In genomic region chr10:94402204-94403033, GRCh38 we compare ENCODE assay signal across 8 cellular contexts. TPM values are rescaled to one million over a fixed set of nuclear protein-coding genes. Genes with fewer than 3 reads are reported as not detected.
DNase-seq lines count a peak whose midpoint lies in the region; ATAC-seq and TF ChIP-seq lines count a peak whose summit lies in the region.

Gene TBC1D12, plus strand, starts transcription at chr10:94402541. Its CDS starts 73 bp downstream, at chr10:94402614.

- H3K9me3 ChIP-seq in HCT116 (ENCODE audit: control insufficient read depth in 1 of 2, insufficient read depth in 1 of 2, low read depth in 1 of 2, low read length in 2 of 2), result no peaks in the 10 kb centered on the region
- no peaks in the 10 kb centered on the region for H3K9me3 ChIP-seq in MM.1S (replicated peaks; ENCODE audit: insufficient read depth, low read length)

- BruUV-seq in HCT116 (replicated peaks; lab: Mats Ljungman, UMichigan), result no TSS peak

- in situ Hi-C loops in astrocyte of the spinal cord (cut with HindIII; ENCODE audit: low sequenced_read_pairs), result no loop called here

- H3K36me3 Mint-ChIP-seq in progenitor cell of endocrine pancreas (ENCODE audit: insufficient read depth), result no peaks in the 10 kb centered on the region

- peaks cover 11% of the 10 kb centered on the region for H3F3A ChIP-seq in MM.1S (ENCODE audit: insufficient read depth, low read length)

- peak; percentile 85 for ATAC-seq in HCT116

- no peaks in the 10 kb centered on the region for H4K20me1 ChIP-seq in HCT116 (ENCODE audit: insufficient read depth)
- no peaks in the 10 kb centered on the region for H4K20me1 ChIP-seq in MM.1S (ENCODE audit: insufficient read depth, low read length)

- H2AFZ ChIP-seq in HCT116 (ENCODE audit: low read depth, low read length, poor library complexity, severe bottlenecking) (peak within 1 kb of the TSS; percentile 100), MM.1S (ENCODE audit: low read length) (peak within 1 kb of the TSS; percentile 82)

- H3K9ac ChIP-seq in HCT116 (ENCODE audit: low read length) (peak within 1 kb of the TSS; percentile 80), MM.1S (ENCODE audit: low read length) (peak within 1 kb of the TSS; percentile 82)

- H3K36me3 ChIP-seq in HCT116 (ENCODE audit: control insufficient read depth in 1 of 2, insufficient read depth in 2 of 2, low read length in 2 of 2), result no peaks in the 10 kb centered on the region
- no peaks in the 10 kb centered on the region for H3K36me3 ChIP-seq in MM.1S (replicated peaks; ENCODE audit: insufficient read depth, low read length)

- no peak for TF ChIP-seq CTCF in GM12865 (IDR thresholded peaks at IDR 0.05; ENCODE audit: insufficient read depth, low read depth, low read length, missing control alignments)
- TF ChIP-seq CTCF in HCT116 (IDR thresholded peaks at IDR 0.05 in 2 of 3, conservative IDR thresholded peaks at IDR 0.05 in 1 of 3; ENCODE audit: borderline replicate concordance in 1 of 3, insufficient read depth in 1 of 3, low read depth in 2 of 3, low read length in 2 of 3), result no peak
- TF ChIP-seq CTCF in MM.1S (IDR thresholded peaks at IDR 0.05; ENCODE audit: low read length), result no peak
- TF ChIP-seq CTCF in astrocyte of the spinal cord (IDR thresholded peaks at IDR 0.05; ENCODE audit: low read depth, low read length), result no peak
- no peak for TF ChIP-seq CTCF in progenitor cell of endocrine pancreas (IDR thresholded peaks at IDR 0.05; ENCODE audit: unreplicated experiment)

- H3K4me3 Mint-ChIP-seq in progenitor cell of endocrine pancreas (ENCODE audit: low read depth), result peak within 1 kb of the TSS; percentile 91

- no peaks in the 10 kb centered on the region for H3K27me3 Mint-ChIP-seq in progenitor cell of endocrine pancreas

- peak within 1 kb of the TSS; percentile 76 for H3K4me3 ChIP-seq in GM12865 (ENCODE audit: low read depth, low read length)
- H3K4me3 ChIP-seq in HCT116 (replicated peaks in 1 of 2; ENCODE audit: low read depth in 1 of 2, low read length in 2 of 2), result peak within 1 kb of the TSS; percentile 63 to 70
- peak within 1 kb of the TSS; percentile 70 for H3K4me3 ChIP-seq in MM.1S (ENCODE audit: low read length)
- H3K4me3 ChIP-seq in astrocyte of the spinal cord (ENCODE audit: low read depth, low read length), result peak within 1 kb of the TSS; percentile 83

- no peak for TF ChIP-seq RAD21 in HCT116 (IDR thresholded peaks at IDR 0.05; ENCODE audit: low read depth)

- intact Hi-C loops in HCT116 (cut with micrococcal nuclease), result loop anchor here (1.0 kb wide), 1 partner anchor 39 kb away; no protein-coding TSS in a partner anchor

- H3K4me1 Mint-ChIP-seq in progenitor cell of endocrine pancreas (ENCODE audit: low read depth), result peaks cover 3% of the 10 kb centered on the region

- no peaks in the 10 kb centered on the region for H3K27me3 ChIP-seq in HCT116 (ENCODE audit: insufficient read depth, low read length)
- no peaks in the 10 kb centered on the region for H3K27me3 ChIP-seq in MM.1S (replicated peaks; ENCODE audit: insufficient read depth, low read length)

- H3K27ac Mint-ChIP-seq in progenitor cell of endocrine pancreas, result peak within 1 kb of the TSS; percentile 11

- CTCF ChIA-PET in HCT116 (lab: Charles Lee), result interaction anchor here (0.6 to 0.7 kb wide), 3 partner anchors 17 to 435 kb away, joined by 3 read pairs; no protein-coding TSS in a partner anchor

- no peaks in the 10 kb centered on the region for H3K9me3 Mint-ChIP-seq in progenitor cell of endocrine pancreas (ENCODE audit: low read depth)

- DNase-seq in GM12865 (ENCODE audit: low read depth), result peak; percentile 98
- DNase-seq in HCT116 (ENCODE audit: low read depth, low spot score), result peak; percentile 97
- DNase-seq in MM.1S, result peak; percentile 98
- DNase-seq in SHP77 (lab: John Stamatoyannopoulos, UW), result peak; percentile 95 to 96
- DNase-seq in astrocyte of the spinal cord (ENCODE audit: low read depth, low spot score), result peak; percentile 97
- peak; percentile 94 for DNase-seq in hepatic stellate cell (ENCODE audit: low spot score)
- DNase-seq in progenitor cell of endocrine pancreas (ENCODE audit: low spot score, unreplicated experiment), result peak; percentile 79
- no peak for DNase-seq in GF-D8 (lab: John Stamatoyannopoulos, UW)

- H3K79me2 ChIP-seq in HCT116 (ENCODE audit: insufficient read depth, low read length) (peaks cover 42% of the 10 kb centered on the region), MM.1S (ENCODE audit: low read length) (peaks cover 44% of the 10 kb centered on the region)

- TF ChIP-seq POLR2A in HCT116 (IDR thresholded peaks at IDR 0.05; ENCODE audit: borderline replicate concordance, extremely low read depth, insufficient read depth, insufficient read length), result peak; percentile 74

- H3K4me1 ChIP-seq in HCT116 (ENCODE audit: control insufficient read depth in 1 of 2, insufficient read depth in 2 of 2, low read length in 2 of 2) (peaks cover 9 to 23% of the 10 kb centered on the region in 2 experiments), MM.1S (ENCODE audit: low read length) (0 out of 2 replicates have a peak, but pooled peaks cover 4% of the 10 kb centered on the region)

- H3K27ac ChIP-seq in HCT116 (ENCODE audit: low read depth, low read length) (peak within 1 kb of the TSS; percentile 80), MM.1S (ENCODE audit: low read length) (peak within 1 kb of the TSS; percentile 79)

- H3K4me2 ChIP-seq in HCT116 (ENCODE audit: low read length) (peak within 1 kb of the TSS; percentile 80), MM.1S (ENCODE audit: low read depth, low read length) (peak within 1 kb of the TSS; percentile 82)

- RAD21 ChIA-PET in HCT116 (lab: Charles Lee; ENCODE audit: low non-redundant PET in 1 of 2, low total read pairs in 2 of 2, uncharacterized antibody in 2 of 2, unreplicated experiment in 2 of 2), result no interaction called here

- H3K9me2 ChIP-seq in HCT116 (ENCODE audit: insufficient read depth) (no peaks in the 10 kb centered on the region), MM.1S (replicated peaks; ENCODE audit: insufficient read depth, low read length) (no peaks in the 10 kb centered on the region)

- POLR2A ChIA-PET in HCT116 (lab: Charles Lee), result interaction anchor here (0.7 to 1.0 kb wide), 7 partner anchors 8 to 504 kb away, joined by 3 to 8 read pairs (median 4); no protein-coding TSS in a partner anchor

TF ChIP-seq in HCT116, 20 proteins besides CTCF, POLR2A, EP300 and RAD21 (continues in another document):
- TF ChIP-seq CEBPB (IDR thresholded peaks at IDR 0.05; ENCODE audit: low read depth), result no peak
- TF ChIP-seq SIN3A (IDR thresholded peaks at IDR 0.05; ENCODE audit: low read depth), result 0 out of 2 replicates have a peak, but pooled peaks have one; percentile 36
- no peak for TF ChIP-seq ZNF274 (IDR thresholded peaks at IDR 0.05; ENCODE audit: low read depth, low read length)
- TF ChIP-seq POLR2AphosphoS5 (IDR thresholded peaks at IDR 0.05; ENCODE audit: low read depth, low read length), result peak; percentile 88
- peak; percentile 83 for TF ChIP-seq MAX (IDR thresholded peaks at IDR 0.05)
- no peak; the same call in 1 of the 2 replicates for TF ChIP-seq SRF (IDR thresholded peaks at IDR 0.05; ENCODE audit: low read depth)
- TF ChIP-seq EZH2 (IDR thresholded peaks at IDR 0.05), result no peak
- peak; percentile 87; the same call in 1 of the 2 replicates for TF ChIP-seq ZFX (IDR thresholded peaks at IDR 0.05)
- peak; percentile 81 for TF ChIP-seq YY1 (IDR thresholded peaks at IDR 0.05; ENCODE audit: extremely low read depth, insufficient replicate concordance, low read depth, low read length)
- no peak for TF ChIP-seq ZBTB33 (IDR thresholded peaks at IDR 0.05; ENCODE audit: extremely low read depth, insufficient replicate concordance, low read length)
- peak; percentile 96 for TF ChIP-seq CBX3 (IDR thresholded peaks at IDR 0.05; ENCODE audit: low read depth)
- TF ChIP-seq ELF1 (IDR thresholded peaks at IDR 0.05; ENCODE audit: borderline replicate concordance, low read depth), result no peak
- no peak for TF ChIP-seq JUND (IDR thresholded peaks at IDR 0.05)

RNA-seq across cellular contexts. Expression of gene TBC1D12, which starts in this region (rescaled TPM):
- total RNA-seq in HCT116 (2021; ENCODE audit: unreplicated experiment), result 7.1 TPM
- 2.5 and 3.0 TPM in 2 replicates for polyA plus RNA-seq in HCT116 (2012)
- total RNA-seq in progenitor cell of endocrine pancreas, result 7.4 and 8.0 TPM in 2 replicates
